19 cellular contexts compared by ENCODE assay signal in genomic region chr9:127030814-127031740, GRCh38.
"Had no signal": no experiment of that assay in that cellular context is flagged by ENCODE, and none has a peak within 500 bp of the region (broad histone marks: within the 10 kb centered on the region; RNA-seq: fewer than 3 reads in every experiment).

No MANE protein-coding gene starts in this region.

- H3K9me3 Mint-ChIP-seq: activated naive CD4-positive, alpha-beta T cell treated with anti-CD3 and anti-CD28 coated beads, Interleukin-2, amount 10 ng/mL, durations not matched to agents 7 days and 5 days; activated T-helper 17 cell treated with anti-CD3 and anti-CD28 coated beads, Interleukin-2, amount 50 U/mL, for 72 hours; effector memory CD8-positive, alpha-beta T cell; nephron; stimulated activated naive CD8-positive, alpha-beta T cell treated with anti-CD3 and anti-CD28 coated beads, Interleukin-15, Interleukin-2, amounts not matched to agents 100 ng/mL and 50 ng/mL, for 24 hours; T-cell; WTC11 had no signal

- H3K27ac ChIP-seq: epithelial cell of prostate, right lobe of liver, SK-N-MC, thoracic aorta had no signal

- H3K4me1 ChIP-seq: right lobe of liver had no signal

- H3K4me1 Mint-ChIP-seq: activated naive CD4-positive, alpha-beta T cell treated with anti-CD3 and anti-CD28 coated beads, Interleukin-2, amount 10 ng/mL, durations not matched to agents 7 days and 5 days; activated T-helper 17 cell treated with anti-CD3 and anti-CD28 coated beads, Interleukin-2, amount 50 U/mL, for 72 hours; T-cell had no signal

- H3K4me3 Mint-ChIP-seq: activated naive CD4-positive, alpha-beta T cell treated with anti-CD3 and anti-CD28 coated beads, Interleukin-2, amount 10 ng/mL, durations not matched to agents 7 days and 5 days; activated T-helper 17 cell treated with anti-CD3 and anti-CD28 coated beads, Interleukin-2, amount 50 U/mL, for 72 hours; effector memory CD8-positive, alpha-beta T cell; nephron; stimulated activated naive CD8-positive, alpha-beta T cell treated with anti-CD3 and anti-CD28 coated beads, Interleukin-15, Interleukin-2, amounts not matched to agents 100 ng/mL and 50 ng/mL, for 24 hours; T-cell; WTC11 had no signal

- H3K36me3 ChIP-seq: right lobe of liver, thoracic aorta had no signal

- H3K9me3 ChIP-seq: right lobe of liver, thoracic aorta had no signal

- H3K36me3 Mint-ChIP-seq: activated naive CD4-positive, alpha-beta T cell treated with anti-CD3 and anti-CD28 coated beads, Interleukin-2, amount 10 ng/mL, durations not matched to agents 7 days and 5 days; WTC11 had no signal

- H3K27ac Mint-ChIP-seq: activated naive CD4-positive, alpha-beta T cell treated with anti-CD3 and anti-CD28 coated beads, Interleukin-2, amount 10 ng/mL, durations not matched to agents 7 days and 5 days; effector memory CD8-positive, alpha-beta T cell; nephron; progenitor cell of endocrine pancreas; stimulated activated naive CD8-positive, alpha-beta T cell treated with anti-CD3 and anti-CD28 coated beads, Interleukin-15, Interleukin-2, amounts not matched to agents 100 ng/mL and 50 ng/mL, for 24 hours; T-cell; WTC11 had no signal

- DNase-seq: activated CD4-positive, alpha-beta T cell treated with anti-CD3 and anti-CD28 coated beads for 48 hours; activated CD8-positive, alpha-beta memory T cell treated with anti-CD3 and anti-CD28 coated beads for 24 hours; activated naive CD4-positive, alpha-beta T cell treated with anti-CD3 and anti-CD28 coated beads, Interleukin-2, amount 10 ng/mL, durations not matched to agents 7 days and 5 days; central memory CD4-positive, alpha-beta T cell; cortex of kidney; effector memory CD8-positive, alpha-beta T cell; left colon; occipital lobe; right lobe of liver; stimulated activated CD4-positive, alpha-beta T cell treated with anti-CD3 and anti-CD28 coated beads, Interleukin-2, amount 100 ng/mL, for 24 hours; T-cell had no signal

- H3K27me3 ChIP-seq: right lobe of liver had no signal

- H3K27me3 Mint-ChIP-seq: activated T-helper 17 cell treated with anti-CD3 and anti-CD28 coated beads, Interleukin-2, amount 50 U/mL, for 72 hours; effector memory CD8-positive, alpha-beta T cell; progenitor cell of endocrine pancreas; stimulated activated naive CD8-positive, alpha-beta T cell treated with anti-CD3 and anti-CD28 coated beads, Interleukin-15, Interleukin-2, amounts not matched to agents 100 ng/mL and 50 ng/mL, for 24 hours had no signal

- H3K4me3 ChIP-seq: right lobe of liver, SK-N-MC, thoracic aorta had no signal

- ATAC-seq: activated T-helper 17 cell treated with anti-CD3 and anti-CD28 coated beads, Interleukin-2, amount 50 U/mL, for 72 hours; effector memory CD8-positive, alpha-beta T cell; left colon; right lobe of liver; T-cell; WTC11 had no signal
